14 cellular contexts compared by ENCODE assay signal in genomic region chrX:2401590-2402360, GRCh38.
A peak's percentile ranks its signal among the peaks of the same experiment; 100 is the strongest.
DNase-seq lines count a peak whose midpoint lies in the region; ATAC-seq, FAIRE-seq and TF ChIP-seq lines count a peak whose summit lies in the region.
"Had no signal": no experiment of that assay in that cellular context is flagged by ENCODE, and none has a peak within 500 bp of the region (broad histone marks: within the 10 kb centered on the region; RNA-seq: fewer than 3 reads in every experiment).

No MANE protein-coding gene starts in this region.

- no peak overlapping the region for H3K4me3 ChIP-seq in Caco-2 (ENCODE audit: low read depth, low read length)
- H3K4me3 ChIP-seq in astrocyte (ENCODE audit: insufficient read depth, low read depth, low read length) = peak overlapping the region; percentile 33
- H3K4me3 ChIP-seq in pancreas = no peak overlapping the region
- H3K4me3 ChIP-seq: BLaER1 treated with 17β-estradiol and CSF1 and Interleukin-3, amounts not matched to agents 10 nM and 100 nM had no signal

- no peak for FAIRE-seq in astrocyte (lab: Jason Lieb, UNC)
- FAIRE-seq in pancreas (lab: Jason Lieb, UNC) = no peak
- no peak for FAIRE-seq in GM12892 (lab: Jason Lieb, UNC)
- FAIRE-seq: GM12891 had no signal

- H3K4me3 Mint-ChIP-seq in Caco-2 (ENCODE audit: unreplicated experiment) = no peak overlapping the region
- H3K4me3 Mint-ChIP-seq in astrocyte (ENCODE audit: unreplicated experiment) = no peak overlapping the region

- H4K20me1 ChIP-seq in astrocyte (ENCODE audit: insufficient read depth, low read length) = peaks cover 9% of the 10 kb centered on the region

- no peak for TF ChIP-seq POLR2A in GM12892 (IDR thresholded peaks at IDR 0.05; ENCODE audit: low read depth, low read length)

- H3K4me1 ChIP-seq in Caco-2 = peaks cover 5% of the 10 kb centered on the region; the same call in 1 of the 2 replicates
- H3K4me1 ChIP-seq in astrocyte (ENCODE audit: insufficient read depth, low read length) = peaks cover 24% of the 10 kb centered on the region
- no peaks in the 10 kb centered on the region for H3K4me1 ChIP-seq in pancreas
- H3K4me1 ChIP-seq: BLaER1 treated with 17β-estradiol and CSF1 and Interleukin-3, amounts not matched to agents 10 nM and 100 nM had no signal

- peak overlapping the region; percentile 60 for H2AFZ ChIP-seq in astrocyte (ENCODE audit: low read depth, low read length)

- H3K27me3 Mint-ChIP-seq in Caco-2 (ENCODE audit: insufficient read depth, unreplicated experiment) = no peaks in the 10 kb centered on the region
- H3K27me3 Mint-ChIP-seq in astrocyte (ENCODE audit: low read depth, unreplicated experiment) = no peaks in the 10 kb centered on the region

- POLR2A ChIA-PET in Caco-2 (lab: Charles Lee) = no interaction called here

- H3K27ac Mint-ChIP-seq in Caco-2 (ENCODE audit: unreplicated experiment) (peak overlapping the region; percentile 23), astrocyte (ENCODE audit: unreplicated experiment) (peak overlapping the region; percentile 8)

- peaks cover 4% of the 10 kb centered on the region; the same call in 1 of the 2 replicates for H3K9me3 ChIP-seq in Caco-2
- H3K9me3 ChIP-seq in astrocyte (ENCODE audit: insufficient read depth, low read depth, low read length) = peaks cover under 1% of the 10 kb centered on the region
- no peaks in the 10 kb centered on the region for H3K9me3 ChIP-seq in pancreas

- DNase-seq in Caco-2 (no peak), astrocyte (ENCODE audit: low read depth) (peak; percentile 78), globus pallidus (ENCODE audit: low spot score) (peak; percentile 19), pancreas (peak in 2 of 6 donors; percentile 28 to 50), GM12892 (ENCODE audit: insufficient read length) (no peak), NCI-H2196 (lab: John Stamatoyannopoulos, UW; ENCODE audit: unreplicated experiment) (no peak)
- DNase-seq: activated T-cell treated with anti-CD3 and anti-CD28 coated beads, Interleukin-2, amount 50 U/mL, for 48 hours; effector memory CD4-positive, alpha-beta T cell; NCI-H345; T-helper 9 cell had no signal

- H3K36me3 Mint-ChIP-seq in Caco-2 (ENCODE audit: insufficient read depth, unreplicated experiment) = peaks cover 42% of the 10 kb centered on the region
- H3K36me3 Mint-ChIP-seq in astrocyte (ENCODE audit: low read depth, unreplicated experiment) = peaks cover 11% of the 10 kb centered on the region

- H3K36me3 ChIP-seq in Caco-2 (ENCODE audit: control insufficient read depth, insufficient read depth, low read length) (no peaks in the 10 kb centered on the region), astrocyte (ENCODE audit: insufficient read depth, low read length) (peaks cover 2% of the 10 kb centered on the region), pancreas (peaks cover 0 to 5% (median 2%) of the 10 kb centered on the region in 3 donors)

- ATAC-seq in pancreas (peak; percentile 68 to 83 (median 80)), GM18519 (IDR thresholded peaks at IDR 0.05; ENCODE audit: low FRiP score, unreplicated experiment) (no peak), GM18498 (IDR thresholded peaks at IDR 0.05; ENCODE audit: unreplicated experiment) (no peak)

- intact Hi-C loops in Caco-2 (cut with micrococcal nuclease; ENCODE audit: unreplicated experiment) = no loop called here
- intact Hi-C loops in pancreas (cut with DNase I) = no loop called here

- TF ChIP-seq CTCF in Caco-2 (IDR thresholded peaks at IDR 0.05; ENCODE audit: insufficient read depth in 1 of 2, low read depth in 1 of 2, low read length in 1 of 2, severe bottlenecking in 1 of 2, unreplicated experiment in 1 of 2) (no peak), astrocyte (IDR thresholded peaks at IDR 0.05; ENCODE audit: insufficient read depth, low read depth, low read length) (no peak), pancreas (IDR thresholded peaks at IDR 0.05) (no peak)

- peak overlapping the region; percentile 73 for H3K9ac ChIP-seq in astrocyte (ENCODE audit: low read length)
- H3K9ac ChIP-seq: BLaER1 treated with 17β-estradiol and CSF1 and Interleukin-3, amounts not matched to agents 10 nM and 100 nM had no signal

- WGBS in pancreas, 2 donors = 63 to 65% methylated on average over 21 of the region's 21 CpGs

- no TSS peak for BruUV-seq in Caco-2 (replicated peaks; lab: Mats Ljungman, UMichigan)

- H3K27ac ChIP-seq in astrocyte (ENCODE audit: low read depth, low read length) (peak overlapping the region; percentile 40), pancreas (peak overlapping the region; percentile 12 to 82 (median 38))
- H3K27ac ChIP-seq: BLaER1 treated with 17β-estradiol and CSF1 and Interleukin-3, amounts not matched to agents 10 nM and 100 nM had no signal

- H3K27me3 ChIP-seq in Caco-2 (replicated peaks; ENCODE audit: control insufficient read depth, insufficient read depth, low read length) (no peaks in the 10 kb centered on the region), astrocyte (ENCODE audit: insufficient read depth, low read length) (no peaks in the 10 kb centered on the region), pancreas (no peaks in the 10 kb centered on the region)
- H3K27me3 ChIP-seq: BLaER1 treated with 17β-estradiol and CSF1 and Interleukin-3, amounts not matched to agents 10 nM and 100 nM had no signal

- H3K79me2 ChIP-seq in astrocyte (ENCODE audit: insufficient read depth, low read length) = no peaks in the 10 kb centered on the region

- CTCF ChIA-PET in Caco-2 (lab: Charles Lee) = no interaction called here

- H3K9me3 Mint-ChIP-seq in Caco-2 (ENCODE audit: unreplicated experiment) (no peaks in the 10 kb centered on the region), astrocyte (ENCODE audit: unreplicated experiment) (peaks cover 3% of the 10 kb centered on the region)

- peak overlapping the region; percentile 80 for H3K4me2 ChIP-seq in astrocyte (ENCODE audit: low read length)
- H3K4me2 ChIP-seq: BLaER1 treated with 17β-estradiol and CSF1 and Interleukin-3, amounts not matched to agents 10 nM and 100 nM had no signal

- H3K4me1 Mint-ChIP-seq in Caco-2 (ENCODE audit: low read depth, unreplicated experiment) = peaks cover 7% of the 10 kb centered on the region
- H3K4me1 Mint-ChIP-seq in astrocyte (ENCODE audit: low read depth, unreplicated experiment) = peaks cover 10% of the 10 kb centered on the region

Comparison
In these comparisons a context has a peak if more than half of its experiments do, and no peak if none do; other contexts are left out.
1. DNase-seq: peak in astrocyte (single experiment) and globus pallidus (single experiment); none in Caco-2 (0 of 2), GM12892 (single experiment) and NCI-H2196 (single experiment).
2. ATAC-seq: peak in pancreas (4 of 4); none in GM18519 (single experiment) and GM18498 (single experiment).